ENCODE assay signal across 9 cellular contexts in genomic region chr20:2451939-2452732, GRCh38. TPM values are rescaled to one million over a fixed set of nuclear protein-coding genes. Genes with fewer than 3 reads are reported as not detected.
DNase-seq lines count a peak whose midpoint lies in the region; ATAC-seq, FAIRE-seq and TF ChIP-seq lines count a peak whose summit lies in the region.
"Had no signal": no experiment of that assay in that cellular context is flagged by ENCODE, and none has a peak within 500 bp of the region (broad histone marks: within the 10 kb centered on the region; RNA-seq: fewer than 3 reads in every experiment).

No MANE protein-coding gene starts in this region.

- H3K36me3 ChIP-seq in CD4-positive, alpha-beta memory T cell (ENCODE audit: insufficient read depth, low read length): no peaks in the 10 kb centered on the region
- no peaks in the 10 kb centered on the region for H3K36me3 ChIP-seq in endothelial cell of umbilical vein (ENCODE audit: control insufficient read depth in 2 of 2, extremely low read depth in 1 of 2, insufficient read depth in 2 of 2, low read length in 2 of 2)
- H3K36me3 ChIP-seq in mucosa of descending colon (ENCODE audit: low read depth): no peaks in the 10 kb centered on the region

- POLR2A ChIA-PET in CD4-positive, alpha-beta memory T cell (lab: Charles Lee; ENCODE audit: partially characterized antibody): interaction anchor here (0.7 kb wide), 1 partner anchor 9 kb away, joined by 3 read pairs; no protein-coding TSS in a partner anchor
- POLR2A ChIA-PET in endothelial cell of umbilical vein (lab: Charles Lee): interaction anchor here (0.9 kb wide), 1 partner anchor 11 kb away, joined by 3 read pairs; no protein-coding TSS in a partner anchor

- peaks cover 0 to 3% (median 0%) of the 10 kb centered on the region in 8 donors for H3K9me3 Mint-ChIP-seq in CD4-positive, alpha-beta memory T cell
- H3K9me3 Mint-ChIP-seq: IgD-negative memory B cell had no signal

- FAIRE-seq in endothelial cell of umbilical vein (lab: Jason Lieb, UNC): peak; percentile 85

- H3K4me2 ChIP-seq in endothelial cell of umbilical vein (ENCODE audit: insufficient read depth, low read length): no peak overlapping the region

- no peak overlapping the region for H2AFZ ChIP-seq in endothelial cell of umbilical vein (ENCODE audit: low read depth, low read length)

- peak; percentile 44 to 61 (median 50) for DNase-seq in CD4-positive, alpha-beta memory T cell
- DNase-seq in HS-27A (ENCODE audit: low read depth): peak; percentile 38
- peak; percentile 14 to 16 for DNase-seq in NOMO-1 (lab: John Stamatoyannopoulos, UW; ENCODE audit: unreplicated experiment in 2 of 2)
- DNase-seq in activated CD8-positive, alpha-beta memory T cell treated with anti-CD3 and anti-CD28 coated beads for 4 hours (ENCODE audit: low read depth in 2 of 2): peak; percentile 14 to 21
- peak; percentile 62 for DNase-seq in endothelial cell of umbilical vein (ENCODE audit: low read depth, low spot score)
- peak in 2 of 3 donors; percentile 58 to 83 for DNase-seq in mucosa of descending colon
- peak; percentile 5 to 46 (median 27) for DNase-seq in stimulated activated naive CD4-positive, alpha-beta T cell (lab: John Stamatoyannopoulos, UW)

- intact Hi-C loops in CD4-positive, alpha-beta memory T cell (cut with micrococcal nuclease): loop anchor here (1.0 kb wide), 1 partner anchor 101 kb away; no protein-coding TSS in a partner anchor
- intact Hi-C loops in endothelial cell of umbilical vein (cut with micrococcal nuclease) (loop anchor here (1.0 to 10.0 kb wide), 3 partner anchors 245 to 485 kb away; partner anchors contain the start of gene STK35), mucosa of descending colon (cut with DNase I, micrococcal nuclease) (loop anchor here in 1 of 2 donors (10.0 kb wide), 1 partner anchor 237 kb away; no protein-coding TSS in a partner anchor)

- TF ChIP-seq CTCF in endothelial cell of umbilical vein (IDR thresholded peaks at IDR 0.05; ENCODE audit: extremely low read depth in 1 of 2, insufficient read depth in 1 of 2, low read depth in 1 of 2, low read length in 2 of 2) (peak; percentile 84 to 90), mucosa of descending colon (IDR thresholded peaks at IDR 0.05) (peak; percentile 77)

- no peaks in the 10 kb centered on the region for H3K9me3 ChIP-seq in CD4-positive, alpha-beta memory T cell (ENCODE audit: control insufficient read depth in 1 of 2, low read length in 2 of 2)
- H3K9me3 ChIP-seq in endothelial cell of umbilical vein (replicated peaks; ENCODE audit: control insufficient read depth, insufficient read depth, low read length) (no peaks in the 10 kb centered on the region), mucosa of descending colon (no peaks in the 10 kb centered on the region)

- peak overlapping the region in 1 of 7 donors; percentile 31 for H3K27ac Mint-ChIP-seq in CD4-positive, alpha-beta memory T cell
- H3K27ac Mint-ChIP-seq: IgD-negative memory B cell had no signal

- ATAC-seq in mucosa of descending colon: peak; percentile 89
- ATAC-seq in GM18867 (IDR thresholded peaks at IDR 0.05; ENCODE audit: unreplicated experiment): no peak

- peaks cover 4% of the 10 kb centered on the region for H3K4me1 ChIP-seq in CD4-positive, alpha-beta memory T cell (ENCODE audit: insufficient read depth, low read length)
- no peaks in the 10 kb centered on the region for H3K4me1 ChIP-seq in endothelial cell of umbilical vein (ENCODE audit: control insufficient read depth, extremely low read depth, insufficient read depth, low read length)
- no peaks in the 10 kb centered on the region for H3K4me1 ChIP-seq in mucosa of descending colon (ENCODE audit: low read depth)

- no peak overlapping the region for H3K27ac ChIP-seq in CD4-positive, alpha-beta memory T cell (ENCODE audit: low read depth, low read length)
- no peak overlapping the region for H3K27ac ChIP-seq in endothelial cell of umbilical vein (ENCODE audit: insufficient read depth, low read depth, low read length)

- H3K4me1 Mint-ChIP-seq in CD4-positive, alpha-beta memory T cell: peaks cover 7 to 21% (median 14%) of the 10 kb centered on the region in 4 donors

- peaks cover 0 to 3% of the 10 kb centered on the region in 2 donors for H3K36me3 Mint-ChIP-seq in CD4-positive, alpha-beta memory T cell

- H3K27me3 ChIP-seq in CD4-positive, alpha-beta memory T cell (ENCODE audit: insufficient read depth, low read length): no peaks in the 10 kb centered on the region
- no peaks in the 10 kb centered on the region for H3K27me3 ChIP-seq in endothelial cell of umbilical vein (ENCODE audit: control insufficient read depth in 2 of 2, insufficient read depth in 2 of 2, low read length in 2 of 2)

- no peak overlapping the region for H3K9ac ChIP-seq in endothelial cell of umbilical vein (replicated peaks; ENCODE audit: extremely low read depth, insufficient read depth, low read length)

- CTCF ChIA-PET in CD4-positive, alpha-beta memory T cell (lab: Charles Lee; ENCODE audit: partially characterized antibody): interaction anchor here (0.6 to 2.7 kb wide), 19 partner anchors 10 to 263 kb away, joined by 3 to 18 read pairs (median 4); no protein-coding TSS in a partner anchor
- CTCF ChIA-PET in endothelial cell of umbilical vein (lab: Charles Lee): interaction anchor here (0.8 to 4.8 kb wide), 15 partner anchors 9 to 256 kb away, joined by 3 to 55 read pairs (median 4); no protein-coding TSS in a partner anchor

- BruUV-seq in endothelial cell of umbilical vein (replicated peaks; lab: Mats Ljungman, UMichigan): no TSS peak

- no peaks in the 10 kb centered on the region for H4K20me1 ChIP-seq in endothelial cell of umbilical vein (replicated peaks; ENCODE audit: control insufficient read depth, extremely low read depth, insufficient read depth, low read length)

- H3K9me1 ChIP-seq in endothelial cell of umbilical vein (replicated peaks; ENCODE audit: control insufficient read depth, extremely low read depth, insufficient read depth, low read length): no peaks in the 10 kb centered on the region

- no peaks in the 10 kb centered on the region for H3K79me2 ChIP-seq in endothelial cell of umbilical vein (ENCODE audit: control insufficient read depth, insufficient read depth, low read length)

- dilution Hi-C loops in endothelial cell of umbilical vein (cut with MboI; ENCODE audit: extremely low pct_ligation_motif_present, low sequenced_read_pairs): no loop called here

- no peaks in the 10 kb centered on the region for H3K27me3 Mint-ChIP-seq in CD4-positive, alpha-beta memory T cell
- H3K27me3 Mint-ChIP-seq: IgD-negative memory B cell had no signal

- no peak overlapping the region for H3K4me3 Mint-ChIP-seq in CD4-positive, alpha-beta memory T cell
- H3K4me3 Mint-ChIP-seq: IgD-negative memory B cell had no signal

- no peak for TF ChIP-seq POLR2A in endothelial cell of umbilical vein (IDR thresholded peaks at IDR 0.05; ENCODE audit: low read depth, low read length)

- no peak overlapping the region for H3K4me3 ChIP-seq in CD4-positive, alpha-beta memory T cell (ENCODE audit: low read length in 2 of 2)
- no peak overlapping the region for H3K4me3 ChIP-seq in endothelial cell of umbilical vein (replicated peaks in 1 of 3; ENCODE audit: insufficient read depth in 1 of 3, low read depth in 1 of 3, low read length in 3 of 3)
- H3K4me3 ChIP-seq in mucosa of descending colon: no peak overlapping the region

TF ChIP-seq in endothelial cell of umbilical vein, 7 proteins besides CTCF, POLR2A, EP300 and RAD21:
- TF ChIP-seq POLR2AphosphoS5 (IDR thresholded peaks at IDR 0.05; ENCODE audit: insufficient read depth, low read depth, low read length) (no peak), EZH2 (IDR thresholded peaks at IDR 0.05; ENCODE audit: borderline replicate concordance, low read depth, low read length, severe bottlenecking) (no peak), FOS (IDR thresholded peaks at IDR 0.05; ENCODE audit: borderline replicate concordance, insufficient read depth, low read length) (no peak), JUN (IDR thresholded peaks at IDR 0.05; ENCODE audit: borderline replicate concordance, insufficient read depth, insufficient read length, low read depth) (no peak), MAX (IDR thresholded peaks at IDR 0.05; ENCODE audit: insufficient read depth, insufficient read length) (no peak), MYC (IDR thresholded peaks at IDR 0.05; ENCODE audit: low read depth, low read length) (no peak)

RNA-seq across cellular contexts. Expression of gene SNRPB, which starts 18.5 kb away (rescaled TPM):
- 10 to 100 TPM; 96.2 to 99.3 TPM for total RNA-seq in CD4-positive, alpha-beta memory T cell
- 100 to 1,000 TPM; 243 to 264 TPM for polyA plus RNA-seq in CD4-positive, alpha-beta memory T cell
- 296 and 323 TPM in 2 replicates for total RNA-seq in endothelial cell of umbilical vein
- polyA plus RNA-seq in endothelial cell of umbilical vein: 340 and 357 TPM in 2 replicates
- 316 and 328 TPM in 2 replicates for polyA plus RNA-seq in endothelial cell of umbilical vein (2011; cell fraction: cytosol; rRNA removed)
- 156 and 160 TPM in 2 replicates for polyA plus RNA-seq in endothelial cell of umbilical vein (2011; cell fraction: nucleus; rRNA removed)
- polyA plus RNA-seq in endothelial cell of umbilical vein (2012): 200 and 242 TPM in 2 replicates
- polyA minus RNA-seq in endothelial cell of umbilical vein: 101 and 104 TPM in 2 replicates
- polyA minus RNA-seq in endothelial cell of umbilical vein (2011; cell fraction: cytosol; rRNA and poly(A)+ RNA removed): 88.7 TPM
- 19.5 and 20.5 TPM in 2 replicates for polyA minus RNA-seq in endothelial cell of umbilical vein (2011; cell fraction: nucleus; rRNA and poly(A)+ RNA removed)
- total RNA-seq in mucosa of descending colon: 100 to 1,000 TPM in 1 of 3 donors, 10 to 100 TPM in 2; 84.2 to 143 (median 94.6) TPM

RNA-seq across cellular contexts. Expression of gene ZNF343, which starts 56.6 kb away (rescaled TPM):
- 10 to 100 TPM; 11.8 to 12.0 TPM for total RNA-seq in CD4-positive, alpha-beta memory T cell
- polyA plus RNA-seq in CD4-positive, alpha-beta memory T cell: 1 to 10 TPM; 2.5 to 6.1 TPM
- 7.9 and 9.2 TPM in 2 replicates for total RNA-seq in endothelial cell of umbilical vein
- 4.7 and 5.0 TPM in 2 replicates for polyA plus RNA-seq in endothelial cell of umbilical vein
- 5.6 and 6.4 TPM in 2 replicates for polyA plus RNA-seq in endothelial cell of umbilical vein (2011; cell fraction: cytosol; rRNA removed)
- polyA plus RNA-seq in endothelial cell of umbilical vein (2011; cell fraction: nucleus; rRNA removed): 20.0 and 22.6 TPM in 2 replicates
- polyA plus RNA-seq in endothelial cell of umbilical vein (2012): 9.7 and 9.8 TPM in 2 replicates
- polyA minus RNA-seq in endothelial cell of umbilical vein: 12.1 and 14.4 TPM in 2 replicates
- polyA minus RNA-seq in endothelial cell of umbilical vein (2011; cell fraction: cytosol; rRNA and poly(A)+ RNA removed): 5.3 TPM
- polyA minus RNA-seq in endothelial cell of umbilical vein (2011; cell fraction: nucleus; rRNA and poly(A)+ RNA removed): 4.7 and 7.8 TPM in 2 replicates
- total RNA-seq in mucosa of descending colon: 10 to 100 TPM in 1 of 3 donors, 1 to 10 TPM in 2; 6.9 to 12.1 (median 9.8) TPM

Comparison
In these comparisons a context has a peak if more than half of its experiments do, and no peak if none do; other contexts are left out.
1. DNase-seq: peak in every context shown above with its lines; median percentile 70 in mucosa of descending colon; 62 in endothelial cell of umbilical vein; 50 in CD4-positive, alpha-beta memory T cell; 38 in HS-27A; 27 in stimulated activated naive CD4-positive, alpha-beta T cell; 18 in activated CD8-positive, alpha-beta memory T cell treated with anti-CD3 and anti-CD28 coated beads for 4 hours; 15 in NOMO-1.